Comparison of ENCODE assay signal across 19 cellular contexts in genomic region chr17:9443811-9444210, GRCh38.
DNase-seq lines count a peak whose midpoint lies in the region; ATAC-seq, FAIRE-seq and TF ChIP-seq lines count a peak whose summit lies in the region.
"Had no signal": no experiment of that assay in that cellular context is flagged by ENCODE, and none has a peak within 500 bp of the region (broad histone marks: within the 10 kb centered on the region; RNA-seq: fewer than 3 reads in every experiment).

No MANE protein-coding gene starts in this region.

- H3K36me3 ChIP-seq in RWPE2 (ENCODE audit: low read depth) = no peaks in the 10 kb centered on the region
- H3K36me3 ChIP-seq in kidney (ENCODE audit: control insufficient read depth in 1 of 2, insufficient read depth in 2 of 2, low read length in 2 of 2) = no peaks in the 10 kb centered on the region

- peak; percentile 19 for DNase-seq in ELR (ENCODE audit: low read depth)
- DNase-seq in RWPE2 (ENCODE audit: low spot score) = no peak
- DNase-seq in epithelial cell of prostate (ENCODE audit: low read depth, low spot score) = no peak
- DNase-seq in kidney tubule cell (ENCODE audit: low spot score) = peak; percentile 69
- no peak for DNase-seq in NCI-H748 treated with DMSO at 0.1 percent for 48 hours (lab: John Stamatoyannopoulos, UW)
- DNase-seq in kidney = no peak
- no peak for DNase-seq in NCI-H82 treated with DMSO at 0.1 percent for 48 hours (lab: John Stamatoyannopoulos, UW; ENCODE audit: unreplicated experiment)
- no peak for DNase-seq in T-helper 9 cell
- DNase-seq: CD8-positive, alpha-beta T cell; COR-L47; DMS153; DMS79 treated with DMSO at 0.1 percent for 48 hours; EL; GDM1; HCEC 1CT; HFFc6 had no signal

- H3K4me3 ChIP-seq in RWPE2 (ENCODE audit: severe bottlenecking) (no peak overlapping the region), kidney (ENCODE audit: low read length in 2 of 2) (no peak overlapping the region)

- H3K9ac ChIP-seq in kidney (ENCODE audit: low read length in 2 of 2) = no peak overlapping the region

- no peaks in the 10 kb centered on the region for H3K27me3 ChIP-seq in RWPE2 (ENCODE audit: insufficient read depth, poor library complexity, severe bottlenecking)

- peak; percentile 71; the same call in 2 of the 3 replicates for ATAC-seq in RWPE2 (ENCODE audit: low read depth)
- ATAC-seq: CD8-positive, alpha-beta T cell had no signal

- intact Hi-C loops in kidney (cut with DNase I) = no loop called here

- TF ChIP-seq CTCF in RWPE2 (IDR thresholded peaks at IDR 0.05; ENCODE audit: poor library complexity, severe bottlenecking) (no peak), kidney (IDR thresholded peaks at IDR 0.05; ENCODE audit: borderline replicate concordance, extremely low read depth, insufficient read depth) (no peak)

- peaks cover 4% of the 10 kb centered on the region for H3K4me1 ChIP-seq in RWPE2 (ENCODE audit: insufficient read depth, poor library complexity, severe bottlenecking)
- H3K4me1 ChIP-seq in kidney (ENCODE audit: control insufficient read depth in 1 of 2, insufficient read depth in 1 of 2, low read depth in 1 of 2, low read length in 2 of 2) = no peaks in the 10 kb centered on the region

- H3K9me3 ChIP-seq in RWPE2 (ENCODE audit: severe bottlenecking) = no peaks in the 10 kb centered on the region
- no peaks in the 10 kb centered on the region for H3K9me3 ChIP-seq in kidney (ENCODE audit: control insufficient read depth in 1 of 2, low read length in 2 of 2)

- no peak overlapping the region for H3K27ac ChIP-seq in RWPE2 (ENCODE audit: poor library complexity, severe bottlenecking)
- H3K27ac ChIP-seq in epithelial cell of prostate = peak overlapping the region; percentile 32
- H3K27ac ChIP-seq in kidney (ENCODE audit: low read depth in 2 of 2, low read length in 2 of 2) = no peak overlapping the region
- H3K27ac ChIP-seq: 22Rv1, HL-60 had no signal

- FAIRE-seq in kidney (lab: Jason Lieb, UNC) = no peak
- FAIRE-seq: D721Med had no signal

Comparison
In these comparisons a context has a peak if more than half of its experiments do, and no peak if none do; other contexts are left out.
1. DNase-seq: peak in ELR (single experiment) and kidney tubule cell (single experiment); none in RWPE2 (single experiment), epithelial cell of prostate (single experiment), NCI-H748 treated with DMSO at 0.1 percent for 48 hours (single experiment), kidney (single experiment), NCI-H82 treated with DMSO at 0.1 percent for 48 hours (single experiment) and T-helper 9 cell (single experiment).